24 cellular contexts compared by ENCODE assay signal in the genomic region with DNA sequence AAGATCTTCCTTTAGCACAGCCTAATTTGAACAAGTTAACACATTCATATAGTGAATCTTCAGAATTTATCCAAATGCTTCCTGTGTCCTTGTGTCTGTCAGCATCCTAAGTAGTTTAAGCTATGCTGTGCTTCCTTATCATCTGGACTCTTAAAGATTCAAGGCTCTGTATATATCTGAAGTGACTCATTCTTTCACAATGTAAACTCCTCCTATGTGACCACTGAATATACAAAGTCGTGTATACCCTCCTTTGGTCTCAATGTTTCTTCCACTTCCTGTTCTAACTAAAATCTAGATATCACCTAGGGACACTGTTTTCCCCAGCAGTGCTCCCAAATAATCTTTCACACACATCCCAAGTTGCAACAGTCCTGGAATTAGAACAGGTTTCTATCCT.
DNase-seq lines count a peak whose midpoint lies in the region; TF ChIP-seq lines count a peak whose summit lies in the region.
"Had no signal": no experiment of that assay in that cellular context is flagged by ENCODE, and none has a peak within 500 bp of the region (broad histone marks: within the 10 kb centered on the region; RNA-seq: fewer than 3 reads in every experiment).

No MANE protein-coding gene starts in this region.

- no peak overlapping the region for H3K27ac ChIP-seq in effector memory CD4-positive, alpha-beta T cell (ENCODE audit: insufficient read depth, low read length, poor library complexity, severe bottlenecking)
- H3K27ac ChIP-seq in Peyer's patch: no peak overlapping the region
- H3K27ac ChIP-seq: heart left ventricle, psoas muscle, tibial nerve had no signal

- TF ChIP-seq POLR2A in Peyer's patch (IDR thresholded peaks at IDR 0.05): no peak

- H3K4me3 ChIP-seq in effector memory CD4-positive, alpha-beta T cell (ENCODE audit: insufficient read depth, low read depth, low read length, poor library complexity, severe bottlenecking): no peak overlapping the region
- no peak overlapping the region for H3K4me3 ChIP-seq in Peyer's patch
- H3K4me3 ChIP-seq: heart left ventricle, MG63, psoas muscle, tibial nerve had no signal

- intact Hi-C loops in posterior vena cava (cut with DNase I): no loop called here

- H3K27me3 ChIP-seq in effector memory CD4-positive, alpha-beta T cell (replicated peaks; ENCODE audit: control insufficient read depth, insufficient read depth, low read length, poor library complexity, severe bottlenecking): no peaks in the 10 kb centered on the region
- no peaks in the 10 kb centered on the region for H3K27me3 ChIP-seq in Peyer's patch
- H3K27me3 ChIP-seq: heart left ventricle, MG63, tibial nerve had no signal

- no peaks in the 10 kb centered on the region for H3K36me3 ChIP-seq in effector memory CD4-positive, alpha-beta T cell (ENCODE audit: control insufficient read depth, insufficient read depth, low read length)
- no peaks in the 10 kb centered on the region for H3K36me3 ChIP-seq in Peyer's patch
- H3K36me3 ChIP-seq: heart left ventricle, MG63, tibial nerve had no signal

- H3K9me3 ChIP-seq in effector memory CD4-positive, alpha-beta T cell (ENCODE audit: control insufficient read depth, low read length): no peaks in the 10 kb centered on the region
- H3K9me3 ChIP-seq in Peyer's patch: no peaks in the 10 kb centered on the region
- H3K9me3 ChIP-seq: MG63, psoas muscle, tibial nerve had no signal

- DNase-seq in DMS53 treated with DMSO at 0.1 percent for 48 hours (lab: John Stamatoyannopoulos, UW; ENCODE audit: unreplicated experiment) (peak; percentile 48), MV-4-11 (lab: John Stamatoyannopoulos, UW) (peak; percentile 19), amniotic stem cell (lab: John Stamatoyannopoulos, UW) (peak; percentile 6), glomerular visceral epithelial cell (ENCODE audit: extremely low spot score) (peak; percentile 9), ecto neural progenitor cell (ENCODE audit: low spot score) (no peak), Peyer's patch (no peak), posterior vena cava (ENCODE audit: low spot score) (no peak)
- DNase-seq in effector memory CD4-positive, alpha-beta T cell: no peak
- DNase-seq: activated naive CD4-positive, alpha-beta T cell treated with anti-CD3 and anti-CD28 coated beads for 36 hours; activated T-cell treated with anti-CD3 and anti-CD28 coated beads, Interleukin-2, amount 50 U/mL, for 48 hours; aorta; CD8-positive, alpha-beta memory T cell; DND-41; effector CD8-positive, alpha-beta T cell; heart left ventricle; HFFc6; immature natural killer cell; left ventricle myocardium superior; MG63; NCI-H1694; NCI-H2227 treated with DMSO at 0.1 percent for 48 hours; psoas muscle; stimulated activated CD4-positive, alpha-beta T cell treated with anti-CD3 and anti-CD28 coated beads, Interleukin-2, amount 100 ng/mL, for 24 hours had no signal

- TF ChIP-seq CTCF in Peyer's patch (IDR thresholded peaks at IDR 0.05): no peak

- no peaks in the 10 kb centered on the region for H3K4me1 ChIP-seq in effector memory CD4-positive, alpha-beta T cell (ENCODE audit: control insufficient read depth, insufficient read depth, low read length, poor library complexity, severe bottlenecking)
- H3K4me1 ChIP-seq in Peyer's patch: no peaks in the 10 kb centered on the region
- H3K4me1 ChIP-seq: heart left ventricle, psoas muscle, tibial nerve had no signal

Comparison
In these comparisons a context has a peak if more than half of its experiments do, and no peak if none do; other contexts are left out.
1. DNase-seq: peak in DMS53 treated with DMSO at 0.1 percent for 48 hours (single experiment), MV-4-11 (single experiment), amniotic stem cell (single experiment) and glomerular visceral epithelial cell (single experiment); none in ecto neural progenitor cell (single experiment), effector memory CD4-positive, alpha-beta T cell (0 of 3), Peyer's patch (0 of 3) and posterior vena cava (single experiment).